30 cellular contexts compared by ENCODE assay signal in the genomic region with DNA sequence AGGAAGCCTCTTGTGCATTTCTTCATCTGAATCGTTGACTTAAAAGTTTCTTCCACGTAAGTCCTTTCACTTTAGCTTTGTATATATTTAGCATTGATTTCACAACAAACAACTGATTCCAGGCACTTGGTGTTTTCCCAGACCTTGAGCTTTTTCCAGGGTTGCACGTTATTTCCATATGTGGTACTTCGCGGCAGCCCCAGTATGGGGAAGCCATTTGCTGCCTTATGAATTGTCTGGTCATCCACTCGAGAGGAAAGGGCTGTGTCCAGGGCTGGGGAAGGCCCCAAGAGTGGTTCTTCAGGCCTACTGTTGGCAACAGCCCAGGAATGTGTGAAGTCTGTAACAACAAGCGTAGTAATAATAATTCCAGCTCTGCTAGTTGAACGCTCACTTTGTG. TPM values are rescaled to one million over a fixed set of nuclear protein-coding genes. Genes with fewer than 3 reads are reported as not detected.
DNase-seq lines count a peak whose midpoint lies in the region; ATAC-seq, FAIRE-seq and TF ChIP-seq lines count a peak whose summit lies in the region.
"Had no signal": no experiment of that assay in that cellular context is flagged by ENCODE, and none has a peak within 500 bp of the region (broad histone marks: within the 10 kb centered on the region; RNA-seq: fewer than 3 reads in every experiment).

No MANE protein-coding gene starts in this region.

- H3K4me1 Mint-ChIP-seq in neural progenitor cell: no peaks in the 10 kb centered on the region

- no peaks in the 10 kb centered on the region for H3K4me1 ChIP-seq in neural progenitor cell
- H3K4me1 ChIP-seq: psoas muscle, tibial nerve had no signal

- no peaks in the 10 kb centered on the region for H3F3A ChIP-seq in neural progenitor cell (ENCODE audit: low read depth)

- no peak overlapping the region for H3K27ac Mint-ChIP-seq in neural progenitor cell
- H3K27ac Mint-ChIP-seq: CD8-positive, alpha-beta T cell; H9; IgD-negative memory B cell; memory B cell; stimulated activated naive CD8-positive, alpha-beta T cell treated with anti-CD3 and anti-CD28 coated beads, Interleukin-15, amount 100 ng/mL, for 72 hours had no signal

- DNase-seq in AG10803 (ENCODE audit: low read depth) (peak; percentile 73), GM12891 (ENCODE audit: insufficient read length, low spot score) (no peak), fibroblast of gingiva (ENCODE audit: low read depth) (peak; percentile 74), sciatic nerve (ENCODE audit: low spot score) (no peak), left ventricle myocardium superior (no peak), neural progenitor cell (ENCODE audit: low spot score) (no peak)
- DNase-seq: ACHN; activated CD4-positive, alpha-beta T cell treated with anti-CD3 and anti-CD28 coated beads, Interleukin-2, amount 50 U/mL, for 4 hours; activated CD4-positive, CD25-positive, alpha-beta regulatory T cell; activated naive CD4-positive, alpha-beta T cell treated with Interleukin-2 at 50 U/mL for 16 hours; amniotic stem cell; brain microvascular endothelial cell; CD8-positive, alpha-beta T cell; effector CD4-positive, alpha-beta T cell; foreskin melanocyte; H9; left colon; NCI-H1694 treated with DMSO at 0.1 percent for 48 hours; NCI-H524 treated with DMSO at 0.1 percent for 48 hours; PC-9; psoas muscle; SHP77; stimulated activated naive CD8-positive, alpha-beta T cell treated with anti-CD3 and anti-CD28 coated beads, Interleukin-15, amount 100 ng/mL, for 72 hours; T1000 had no signal

- H4K20me1 ChIP-seq in neural progenitor cell (ENCODE audit: low read depth): no peaks in the 10 kb centered on the region

- no peaks in the 10 kb centered on the region for H3K79me2 ChIP-seq in neural progenitor cell (ENCODE audit: low read depth)

- H3K27me3 ChIP-seq in neural progenitor cell: no peaks in the 10 kb centered on the region
- H3K27me3 ChIP-seq: brain microvascular endothelial cell, tibial nerve had no signal

- FAIRE-seq in GM12891 (lab: Jason Lieb, UNC): peak; percentile 52
- FAIRE-seq: GM19239 had no signal

- no peak overlapping the region for H3K9ac ChIP-seq in neural progenitor cell

- ATAC-seq in sciatic nerve (peak; percentile 64), GM18502 (IDR thresholded peaks at IDR 0.05; ENCODE audit: poor library complexity, unreplicated experiment) (no peak), left ventricle myocardium superior (no peak)
- ATAC-seq: CD8-positive, alpha-beta T cell; left colon; psoas muscle; stimulated activated naive CD8-positive, alpha-beta T cell treated with anti-CD3 and anti-CD28 coated beads, Interleukin-15, amount 100 ng/mL, for 72 hours had no signal

- TF ChIP-seq POLR2A in GM12891 (IDR thresholded peaks at IDR 0.05; ENCODE audit: low read depth, low read length): no peak

- no peak overlapping the region for H2AFZ ChIP-seq in neural progenitor cell (replicated peaks)
- H2AFZ ChIP-seq: PC-9 had no signal

- H3K4me3 Mint-ChIP-seq in neural progenitor cell: no peak overlapping the region
- H3K4me3 Mint-ChIP-seq: CD8-positive, alpha-beta T cell; H9; IgD-negative memory B cell; memory B cell; stimulated activated naive CD8-positive, alpha-beta T cell treated with anti-CD3 and anti-CD28 coated beads, Interleukin-15, amount 100 ng/mL, for 72 hours had no signal

- intact Hi-C loops in sciatic nerve (cut with DNase I): no loop called here
- intact Hi-C loops in left ventricle myocardium superior (cut with micrococcal nuclease): no loop called here

- no peak overlapping the region for H3K4me3 ChIP-seq in AG10803 (ENCODE audit: low read length)
- H3K4me3 ChIP-seq in neural progenitor cell: no peak overlapping the region
- H3K4me3 ChIP-seq: PC-9, psoas muscle, tibial nerve had no signal

- H3K27ac ChIP-seq in neural progenitor cell: no peak overlapping the region
- H3K27ac ChIP-seq: brain microvascular endothelial cell, PC-9, psoas muscle had no signal

- H3K36me3 Mint-ChIP-seq in neural progenitor cell: no peaks in the 10 kb centered on the region
- H3K36me3 Mint-ChIP-seq: CD8-positive, alpha-beta T cell; IgD-negative memory B cell; memory B cell had no signal

- no peak overlapping the region for H3K4me2 ChIP-seq in neural progenitor cell
- H3K4me2 ChIP-seq: PC-9 had no signal

- H3K9me3 Mint-ChIP-seq in neural progenitor cell: no peaks in the 10 kb centered on the region
- H3K9me3 Mint-ChIP-seq: CD8-positive, alpha-beta T cell; IgD-negative memory B cell; memory B cell; stimulated activated naive CD8-positive, alpha-beta T cell treated with anti-CD3 and anti-CD28 coated beads, Interleukin-15, amount 100 ng/mL, for 72 hours had no signal

- no peak for TF ChIP-seq CTCF in AG10803 (conservative IDR thresholded peaks at IDR 0.05; ENCODE audit: low read length)
- TF ChIP-seq CTCF in neural progenitor cell (IDR thresholded peaks at IDR 0.05): no peak

- H3K27me3 Mint-ChIP-seq in neural progenitor cell (ENCODE audit: insufficient read depth, low read depth): peaks cover 3% of the 10 kb centered on the region
- H3K27me3 Mint-ChIP-seq: memory B cell; stimulated activated naive CD8-positive, alpha-beta T cell treated with anti-CD3 and anti-CD28 coated beads, Interleukin-15, amount 100 ng/mL, for 72 hours had no signal

- H3K36me3 ChIP-seq in neural progenitor cell: no peaks in the 10 kb centered on the region
- H3K36me3 ChIP-seq: brain microvascular endothelial cell, tibial nerve had no signal

- H3K9me3 ChIP-seq in neural progenitor cell (ENCODE audit: low read depth): no peaks in the 10 kb centered on the region
- H3K9me3 ChIP-seq: psoas muscle, tibial nerve had no signal

TF ChIP-seq in GM12891, 5 proteins besides CTCF, POLR2A, EP300 and RAD21:
- TF ChIP-seq POLR2AphosphoS5 (IDR thresholded peaks at IDR 0.05; ENCODE audit: low read depth, low read length) (no peak), TAF1 (IDR thresholded peaks at IDR 0.05; ENCODE audit: low read depth, low read length) (no peak), PAX5 (IDR thresholded peaks at IDR 0.05; ENCODE audit: insufficient read depth, low read length, severe bottlenecking) (no peak), POU2F2 (IDR thresholded peaks at IDR 0.05; ENCODE audit: low read depth, low read length) (no peak), SPI1 (IDR thresholded peaks at IDR 0.05; ENCODE audit: low read depth, low read length) (no peak)
TF ChIP-seq in GM12891: peak in this region for 0.

RNA-seq across cellular contexts. Expression of gene TLR8, which starts 2.8 kb away (rescaled TPM):
- polyA plus RNA-seq in GM12891 (2012; ENCODE audit: low read depth, missing spikeins): not detected
- 2.8 TPM for total RNA-seq in sciatic nerve
- 1.4 TPM for total RNA-seq in left ventricle myocardium superior
- not detected in 2 replicates for total RNA-seq in neural progenitor cell (ENCODE audit: low replicate concordance)
- total RNA-seq: CD8-positive, alpha-beta T cell; H9; myocyte; PC-9 had no signal

RNA-seq across cellular contexts. Expression of gene TLR7, which starts 36.8 kb away (rescaled TPM):
- 11.8 TPM for polyA plus RNA-seq in GM12891 (2012; ENCODE audit: low read depth, missing spikeins)
- total RNA-seq in sciatic nerve (4.5 TPM), left ventricle myocardium superior (0.67 TPM), neural progenitor cell (ENCODE audit: low replicate concordance) (not detected in 2 replicates)
- total RNA-seq: H9, myocyte, PC-9 had no signal

Comparison
In these comparisons a context has a peak if more than half of its experiments do, and no peak if none do; other contexts are left out.
1. DNase-seq: peak in AG10803 (single experiment) and fibroblast of gingiva (single experiment); none in GM12891 (single experiment), sciatic nerve (single experiment), left ventricle myocardium superior (single experiment) and neural progenitor cell (single experiment).